ENCODE assay signal across 28 cellular contexts in the genomic region with DNA sequence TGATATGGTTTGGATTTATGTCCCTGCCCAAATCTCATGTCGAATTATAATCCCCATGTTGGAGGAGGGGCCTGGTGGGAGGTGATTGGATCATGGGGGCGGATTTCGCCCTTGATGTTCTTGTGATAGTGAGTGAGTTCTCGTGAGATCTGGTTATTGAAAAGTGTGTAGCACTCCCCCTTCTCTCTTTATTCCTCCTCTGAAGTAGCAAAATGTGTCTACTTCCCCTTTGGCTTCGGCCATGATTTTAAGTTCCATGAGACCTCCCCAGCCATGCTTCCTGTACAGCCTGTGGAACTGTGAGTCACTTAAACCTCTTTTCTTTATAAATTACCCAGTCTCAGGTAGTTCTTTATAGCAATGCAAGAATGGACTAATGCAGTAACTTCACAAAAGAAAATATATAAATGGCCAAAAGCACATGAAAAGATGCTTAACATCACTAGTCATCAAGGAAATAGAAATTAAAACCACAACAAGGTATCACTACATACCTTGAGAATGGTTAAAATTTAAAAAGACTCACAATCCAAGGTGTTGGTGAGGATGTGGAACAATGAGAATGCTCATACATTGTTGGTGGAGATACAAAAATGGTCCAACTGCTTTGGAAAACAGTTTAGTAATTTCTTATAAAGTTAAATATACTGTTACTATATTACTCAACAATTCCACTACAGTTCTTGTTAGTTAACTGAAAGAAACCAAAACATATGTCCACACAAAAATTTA.
"Had no signal": no experiment of that assay in that cellular context is flagged by ENCODE, and none has a peak within 500 bp of the region (broad histone marks: within the 10 kb centered on the region; RNA-seq: fewer than 3 reads in every experiment).

No MANE protein-coding gene starts in this region.

- H3K36me3 Mint-ChIP-seq: activated naive CD4-positive, alpha-beta T cell treated with anti-CD3 and anti-CD28 coated beads, Interleukin-2, amount 50 U/mL, for 24 hours; activated naive CD8-positive, alpha-beta T cell treated with anti-CD3 and anti-CD28 coated beads, Interleukin-2, amount 10 ng/mL, durations not matched to agents 7 days and 5 days had no signal

- H3K4me1 Mint-ChIP-seq: activated CD4-positive, alpha-beta T cell treated with anti-CD3 and anti-CD28 coated beads, Interleukin-2, amount 10 ng/mL, durations not matched to agents 24 days and 14 days; activated naive CD4-positive, alpha-beta T cell treated with anti-CD3 and anti-CD28 coated beads, Interleukin-2, amount 50 U/mL, for 24 hours; activated naive CD8-positive, alpha-beta T cell treated with anti-CD3 and anti-CD28 coated beads, Interleukin-2, amount 10 ng/mL, durations not matched to agents 7 days and 5 days; activated T-helper 17 cell treated with anti-CD3 and anti-CD28 coated beads, Interleukin-2, amount 50 U/mL, for 72 hours; central memory CD8-positive, alpha-beta T cell had no signal

- H3K9me3 Mint-ChIP-seq: activated CD4-positive, alpha-beta T cell treated with anti-CD3 and anti-CD28 coated beads, Interleukin-2, amount 10 ng/mL, durations not matched to agents 24 days and 14 days; activated naive CD4-positive, alpha-beta T cell treated with anti-CD3 and anti-CD28 coated beads, Interleukin-2, amount 50 U/mL, for 24 hours; activated naive CD8-positive, alpha-beta T cell treated with anti-CD3 and anti-CD28 coated beads, Interleukin-2, amount 10 ng/mL, durations not matched to agents 7 days and 5 days; activated T-cell treated with anti-CD3 and anti-CD28 coated beads, Interleukin-2, amount 50 U/mL, for 72 hours; activated T-helper 17 cell treated with anti-CD3 and anti-CD28 coated beads, Interleukin-2, amount 50 U/mL, for 72 hours; central memory CD8-positive, alpha-beta T cell; T-helper 1 cell treated with Interleukin-12 subunit alpha and Interleukin-12 subunit beta and Interleukin-4 antibody, amounts not matched to agents 30 μg/mL and 1 μg/mL, for 36 hours; T-helper 2 cell treated with Interferon-gamma antibody and Interleukin-4, amounts not matched to agents 5 μg/mL and 100 μg/mL, for 36 hours had no signal

- H3K27me3 Mint-ChIP-seq: activated CD8-positive, alpha-beta T cell treated with anti-CD3 and anti-CD28 coated beads for 36 hours had no signal

- DNase-seq: activated CD4-positive, alpha-beta T cell treated with anti-CD3 and anti-CD28 coated beads, Interleukin-2, amount 10 ng/mL, durations not matched to agents 24 days and 14 days; activated CD4-positive, alpha-beta T cell treated with anti-CD3 and anti-CD28 coated beads, Interleukin-2, amount 50 U/mL, for 4 hours; activated CD4-positive, CD25-positive, alpha-beta regulatory T cell; activated CD8-positive, alpha-beta T cell treated with anti-CD3 and anti-CD28 coated beads for 36 hours; activated gamma-delta T cell; activated naive CD4-positive, alpha-beta T cell treated with Interleukin-2 at 50 U/mL for 16 hours; activated naive CD8-positive, alpha-beta T cell treated with anti-CD3 and anti-CD28 coated beads, Interleukin-2, amount 10 ng/mL, durations not matched to agents 7 days and 5 days; activated T-cell treated with anti-CD3 and anti-CD28 coated beads, Interleukin-2, amount 50 U/mL, for 1 hour; activated T-cell treated with anti-CD3 and anti-CD28 coated beads, Interleukin-2, amount 50 U/mL, for 72 hours; amygdala; NCI-H1105; NCI-H1417 treated with DMSO at 0.1 percent for 48 hours; NCI-H1694; NCI-H1930; NCI-H2081 treated with DMSO at 0.1 percent for 48 hours; NCI-H345; NCI-H524 treated with DMSO at 0.1 percent for 48 hours; PC-3; Peyer's patch; RPMI8226; SHP77 treated with DMSO at 0.1 percent for 48 hours; SK-N-SH; WERI-Rb-1 had no signal

- H3K4me3 Mint-ChIP-seq: activated CD4-positive, alpha-beta T cell treated with anti-CD3 and anti-CD28 coated beads, Interleukin-2, amount 10 ng/mL, durations not matched to agents 24 days and 14 days; activated CD8-positive, alpha-beta T cell treated with anti-CD3 and anti-CD28 coated beads for 36 hours; activated naive CD4-positive, alpha-beta T cell treated with anti-CD3 and anti-CD28 coated beads, Interleukin-2, amount 50 U/mL, for 24 hours; activated naive CD8-positive, alpha-beta T cell treated with anti-CD3 and anti-CD28 coated beads, Interleukin-2, amount 10 ng/mL, durations not matched to agents 7 days and 5 days; activated T-cell treated with anti-CD3 and anti-CD28 coated beads, Interleukin-2, amount 50 U/mL, for 72 hours; activated T-helper 17 cell treated with anti-CD3 and anti-CD28 coated beads, Interleukin-2, amount 50 U/mL, for 72 hours; central memory CD8-positive, alpha-beta T cell; T-helper 1 cell treated with Interleukin-12 subunit alpha and Interleukin-12 subunit beta and Interleukin-4 antibody, amounts not matched to agents 30 μg/mL and 1 μg/mL, for 36 hours; T-helper 2 cell treated with Interferon-gamma antibody and Interleukin-4, amounts not matched to agents 5 μg/mL and 100 μg/mL, for 36 hours had no signal

- H3K27ac Mint-ChIP-seq: activated CD4-positive, alpha-beta T cell treated with anti-CD3 and anti-CD28 coated beads, Interleukin-2, amount 10 ng/mL, durations not matched to agents 24 days and 14 days; activated CD8-positive, alpha-beta T cell treated with anti-CD3 and anti-CD28 coated beads for 36 hours; activated naive CD4-positive, alpha-beta T cell treated with anti-CD3 and anti-CD28 coated beads, Interleukin-2, amount 50 U/mL, for 24 hours; activated naive CD8-positive, alpha-beta T cell treated with anti-CD3 and anti-CD28 coated beads, Interleukin-2, amount 10 ng/mL, durations not matched to agents 7 days and 5 days; activated T-cell treated with anti-CD3 and anti-CD28 coated beads, Interleukin-2, amount 50 U/mL, for 72 hours; activated T-helper 17 cell treated with anti-CD3 and anti-CD28 coated beads, Interleukin-2, amount 50 U/mL, for 72 hours; T-helper 1 cell treated with Interleukin-12 subunit alpha and Interleukin-12 subunit beta and Interleukin-4 antibody, amounts not matched to agents 30 μg/mL and 1 μg/mL, for 36 hours; T-helper 2 cell treated with Interferon-gamma antibody and Interleukin-4, amounts not matched to agents 5 μg/mL and 100 μg/mL, for 36 hours had no signal

- ATAC-seq: activated CD8-positive, alpha-beta T cell treated with anti-CD3 and anti-CD28 coated beads for 36 hours; activated T-cell treated with anti-CD3 and anti-CD28 coated beads, Interleukin-2, amount 50 U/mL, for 72 hours; activated T-helper 17 cell treated with anti-CD3 and anti-CD28 coated beads, Interleukin-2, amount 50 U/mL, for 72 hours; PC-3 had no signal
